Comparison of ENCODE assay signal across 16 cellular contexts in the genomic region with DNA sequence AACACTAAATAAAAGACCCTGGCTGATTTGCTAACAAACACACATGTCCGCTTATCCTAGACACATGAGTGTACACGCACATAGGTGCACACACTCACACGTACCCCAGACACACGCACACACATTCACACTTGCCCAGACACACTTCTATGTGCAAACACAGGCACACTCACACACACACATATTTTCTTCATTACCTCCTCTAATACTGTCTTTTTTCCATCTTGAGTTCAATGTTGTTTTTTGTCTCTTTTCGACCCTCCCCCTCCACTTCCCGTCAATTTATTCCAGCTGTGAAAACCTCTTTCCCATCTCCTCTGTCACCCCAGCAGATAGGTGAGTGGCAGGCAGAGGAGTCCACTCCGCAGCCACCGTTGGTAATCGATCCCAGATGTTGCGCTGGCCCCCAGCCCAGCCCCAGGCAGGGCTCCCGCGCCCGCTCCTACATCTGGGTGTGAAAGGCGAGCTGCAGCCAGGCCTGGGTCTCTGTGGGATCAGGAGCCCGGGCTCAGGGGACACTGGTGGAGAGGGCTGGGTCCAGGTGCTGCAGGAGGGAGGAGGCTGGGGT. TPM values are rescaled to one million over a fixed set of nuclear protein-coding genes. Genes with fewer than 3 reads are reported as not detected.
DNase-seq lines count a peak whose midpoint lies in the region; ATAC-seq and TF ChIP-seq lines count a peak whose summit lies in the region.
"Had no signal": no experiment of that assay in that cellular context is flagged by ENCODE, and none has a peak within 500 bp of the region (broad histone marks: within the 10 kb centered on the region; RNA-seq: fewer than 3 reads in every experiment).

No MANE protein-coding gene starts in this region.

- H3K27ac ChIP-seq in left ventricle myocardium inferior (replicated peaks), result no peak overlapping the region
- no peak overlapping the region for H3K27ac ChIP-seq in right atrium auricular region
- H3K27ac ChIP-seq in WERI-Rb-1, result peak overlapping the region; percentile 79
- peak overlapping the region; percentile 66 for H3K27ac ChIP-seq in hepatocyte
- H3K27ac ChIP-seq: heart left ventricle, left lung, upper lobe of left lung had no signal

- H3K4me3 ChIP-seq in left ventricle myocardium inferior (no peak overlapping the region), right atrium auricular region (no peak overlapping the region), WERI-Rb-1 (ENCODE audit: low read depth, low read length) (no peak overlapping the region), hepatocyte (no peak overlapping the region)
- H3K4me3 ChIP-seq: heart left ventricle, left lung, upper lobe of left lung had no signal

- H3K4me1 ChIP-seq in left ventricle myocardium inferior (no peaks in the 10 kb centered on the region), right atrium auricular region (peaks cover 0 to 9% of the 10 kb centered on the region in 2 donors), hepatocyte (ENCODE audit: insufficient read depth) (peaks cover 40% of the 10 kb centered on the region)

- ATAC-seq in HG03135 (IDR thresholded peaks at IDR 0.05; ENCODE audit: unreplicated experiment), result no peak
- ATAC-seq in HG03520 (IDR thresholded peaks at IDR 0.05; ENCODE audit: unreplicated experiment), result no peak

- H3K27me3 ChIP-seq in left ventricle myocardium inferior (ENCODE audit: low read depth) (peaks cover 61% of the 10 kb centered on the region), right atrium auricular region (no peaks in the 10 kb centered on the region), WERI-Rb-1 (ENCODE audit: insufficient read depth, low read depth, severe bottlenecking) (no peaks in the 10 kb centered on the region), hepatocyte (no peaks in the 10 kb centered on the region)
- H3K27me3 ChIP-seq: upper lobe of left lung had no signal

- no peaks in the 10 kb centered on the region for H3K36me3 ChIP-seq in left ventricle myocardium inferior
- H3K36me3 ChIP-seq in right atrium auricular region, result no peaks in the 10 kb centered on the region
- H3K36me3 ChIP-seq in WERI-Rb-1, result no peaks in the 10 kb centered on the region
- H3K36me3 ChIP-seq in hepatocyte (replicated peaks; ENCODE audit: insufficient read depth, low read depth), result no peaks in the 10 kb centered on the region
- H3K36me3 ChIP-seq: heart left ventricle, left lung, upper lobe of left lung had no signal

- no peaks in the 10 kb centered on the region for H4K20me1 ChIP-seq in hepatocyte (ENCODE audit: insufficient read depth, poor library complexity, severe bottlenecking)

- no peak overlapping the region for H2AFZ ChIP-seq in hepatocyte

- intact Hi-C loops in left ventricle myocardium inferior (cut with micrococcal nuclease), result no loop called here

- no peaks in the 10 kb centered on the region for H3K9me2 ChIP-seq in hepatocyte (replicated peaks; ENCODE audit: insufficient read depth)

- DNase-seq in left ventricle myocardium inferior, result peak; percentile 32
- DNase-seq in right atrium auricular region (ENCODE audit: low spot score), result no peak
- DNase-seq in WERI-Rb-1, result no peak
- DNase-seq in hepatocyte (ENCODE audit: low spot score), result peak; percentile 48
- DNase-seq in NCI-H82 treated with DMSO at 0.1 percent for 48 hours (lab: John Stamatoyannopoulos, UW; ENCODE audit: unreplicated experiment), result no peak
- no peak for DNase-seq in activated CD4-positive, alpha-beta T cell treated with anti-CD3 and anti-CD28 coated beads for 48 hours
- DNase-seq: activated CD4-positive, alpha-beta T cell treated with anti-CD3 and anti-CD28 coated beads, Interleukin-2, amount 50 U/mL, for 1 hour; aorta; effector memory CD4-positive, alpha-beta T cell; Kasumi-1; left lung; NCI-H2029 treated with DMSO at 0.1 percent for 48 hours had no signal

- WGBS in hepatocyte (ENCODE audit: low lambda C conversion rate, missing lambda C conversion rate), result 44% methylated on average over 14 of the region's 15 CpGs

- no peak for TF ChIP-seq CTCF in left ventricle myocardium inferior (IDR thresholded peaks at IDR 0.05; ENCODE audit: borderline replicate concordance)
- TF ChIP-seq CTCF in right atrium auricular region (IDR thresholded peaks at IDR 0.05), result no peak
- no peak for TF ChIP-seq CTCF in WERI-Rb-1 (IDR thresholded peaks at IDR 0.05; ENCODE audit: low read depth, low read length)
- no peak for TF ChIP-seq CTCF in hepatocyte (IDR thresholded peaks at IDR 0.05; ENCODE audit: poor library complexity)

- peak overlapping the region; percentile 46 for H3K4me2 ChIP-seq in hepatocyte

- H3K9me3 ChIP-seq in left ventricle myocardium inferior (replicated peaks) (no peaks in the 10 kb centered on the region), right atrium auricular region (no peaks in the 10 kb centered on the region), WERI-Rb-1 (ENCODE audit: severe bottlenecking) (no peaks in the 10 kb centered on the region), hepatocyte (ENCODE audit: low read depth) (no peaks in the 10 kb centered on the region)
- H3K9me3 ChIP-seq: heart left ventricle, left lung, upper lobe of left lung had no signal

- no peaks in the 10 kb centered on the region for H3K79me2 ChIP-seq in hepatocyte

RNA-seq across cellular contexts. Expression of a gene that starts 56.8 kb away (rescaled TPM):
- 15.0 TPM for total RNA-seq in left ventricle myocardium inferior
- total RNA-seq in right atrium auricular region, result 10 to 100 TPM in 1 of 2 donors, 1 to 10 TPM in 1; 9.3 to 20.2 TPM
- total RNA-seq in hepatocyte, result 18.0 and 24.3 TPM in 2 replicates
- polyA plus RNA-seq in hepatocyte, result 79.9 and 87.8 TPM in 2 replicates

Comparison
In these comparisons a context has a peak if more than half of its experiments do, and no peak if none do; other contexts are left out.
1. DNase-seq: peak in left ventricle myocardium inferior (single experiment) and hepatocyte (single experiment); none in right atrium auricular region (single experiment), WERI-Rb-1 (single experiment), NCI-H82 treated with DMSO at 0.1 percent for 48 hours (single experiment) and activated CD4-positive, alpha-beta T cell treated with anti-CD3 and anti-CD28 coated beads for 48 hours (single experiment).
2. H3K27ac ChIP-seq: peak in WERI-Rb-1 (single experiment) and hepatocyte (single experiment); none in left ventricle myocardium inferior (single experiment) and right atrium auricular region (0 of 2).